In genomic region chr14:68956728-68957127, GRCh38 we compare ENCODE assay signal across 2 cellular contexts.
A peak's percentile ranks its signal among the peaks of the same experiment; 100 is the strongest.
TF ChIP-seq lines count a peak whose summit lies in the region.

No MANE protein-coding gene starts in this region.

TF ChIP-seq in HepG2, 621 proteins besides CTCF, POLR2A, EP300 and RAD21:
- no peak for TF ChIP-seq KLF16 (CRISPR knock-in tag; IDR thresholded peaks at IDR 0.05)
- 0 out of 2 replicates have a peak, but pooled peaks have one; percentile 26 for TF ChIP-seq ZFP36L1 (CRISPR knock-in tag; IDR thresholded peaks at IDR 0.05)

TF ChIP-seq in K562, 482 proteins besides CTCF, POLR2A, EP300 and RAD21:
- TF ChIP-seq SLC30A9 (CRISPR knock-in tag; IDR thresholded peaks at IDR 0.05) (no peak), SP2 (IDR thresholded peaks at IDR 0.05; ENCODE audit: extremely low read depth, low read depth, low read length, poor library complexity, severe bottlenecking) (no peak), ZBTB17 (CRISPR knock-in tag; IDR thresholded peaks at IDR 0.05) (peak; percentile 92)
- TF ChIP-seq, protein P1, sequence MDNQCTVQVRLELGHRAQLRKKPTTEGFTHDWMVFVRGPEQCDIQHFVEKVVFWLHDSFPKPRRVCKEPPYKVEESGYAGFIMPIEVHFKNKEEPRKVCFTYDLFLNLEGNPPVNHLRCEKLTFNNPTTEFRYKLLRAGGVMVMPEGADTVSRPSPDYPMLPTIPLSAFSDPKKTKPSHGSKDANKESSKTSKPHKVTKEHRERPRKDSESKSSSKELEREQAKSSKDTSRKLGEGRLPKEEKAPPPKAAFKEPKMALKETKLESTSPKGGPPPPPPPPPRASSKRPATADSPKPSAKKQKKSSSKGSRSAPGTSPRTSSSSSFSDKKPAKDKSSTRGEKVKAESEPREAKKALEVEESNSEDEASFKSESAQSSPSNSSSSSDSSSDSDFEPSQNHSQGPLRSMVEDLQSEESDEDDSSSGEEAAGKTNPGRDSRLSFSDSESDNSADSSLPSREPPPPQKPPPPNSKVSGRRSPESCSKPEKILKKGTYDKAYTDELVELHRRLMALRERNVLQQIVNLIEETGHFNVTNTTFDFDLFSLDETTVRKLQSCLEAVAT (IDR thresholded peaks at IDR 0.05), result peak in 1 of 2 experiments; percentile 70; a peak in 1 of 4 replicates
